In the genomic region with DNA sequence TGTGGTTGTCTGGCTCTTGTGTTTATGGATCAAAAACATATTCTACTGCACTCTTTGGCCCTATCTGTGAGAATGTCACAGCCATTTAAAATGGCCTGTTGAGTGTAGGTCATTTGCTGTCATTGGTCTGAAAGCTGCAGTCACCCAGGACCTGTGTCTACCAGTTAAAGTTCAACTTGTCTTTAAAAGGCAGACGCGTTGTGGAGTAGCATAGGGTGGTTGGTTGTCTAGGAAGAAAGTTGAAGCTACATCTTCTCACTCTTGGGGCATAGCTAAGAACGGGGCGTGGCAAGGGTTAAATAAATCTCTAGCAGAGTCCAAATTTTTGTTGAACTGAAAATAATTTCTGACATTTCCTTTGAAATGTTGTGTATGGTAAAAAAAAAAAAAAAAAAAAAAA, we compare ENCODE assay signal across 26 cellular contexts.
"Had no signal": no experiment of that assay in that cellular context is flagged by ENCODE, and none has a peak within 500 bp of the region (broad histone marks: within the 10 kb centered on the region; RNA-seq: fewer than 3 reads in every experiment).

No MANE protein-coding gene starts in this region.

- H3K36me3 ChIP-seq: esophagus muscularis mucosa, gastrocnemius medialis, heart right ventricle had no signal

- H3K4me3 Mint-ChIP-seq: activated CD4-positive, alpha-beta memory T cell treated with anti-CD3 and anti-CD28 coated beads for 36 hours; activated CD4-positive, alpha-beta T cell treated with anti-CD3 and anti-CD28 coated beads for 36 hours; activated CD4-positive, alpha-beta T cell treated with anti-CD3 and anti-CD28 coated beads, Interleukin-2, amount 10 ng/mL, durations not matched to agents 24 days and 14 days; activated CD8-positive, alpha-beta memory T cell treated with anti-CD3 and anti-CD28 coated beads, Interleukin-2, amount 10 ng/mL, durations not matched to agents 7 days and 5 days; activated CD8-positive, alpha-beta T cell treated with anti-CD3 and anti-CD28 coated beads, Interleukin-2, amount 10 ng/mL, durations not matched to agents 7 days and 5 days; activated naive CD4-positive, alpha-beta T cell treated with anti-CD3 and anti-CD28 coated beads for 36 hours; activated naive CD4-positive, alpha-beta T cell treated with anti-CD3 and anti-CD28 coated beads, Interleukin-2, amount 50 U/mL, for 24 hours; activated naive CD8-positive, alpha-beta T cell treated with anti-CD3 and anti-CD28 coated beads, Interleukin-2, amount 10 ng/mL, durations not matched to agents 7 days and 5 days; activated T-helper 1 cell treated with anti-CD3 and anti-CD28 coated beads, Interleukin-12 subunit alpha, Interleukin-12 subunit beta, Interleukin-2, Interleukin-4 antibody, amounts not matched to agents 30 ng/mL and 10 ng/mL and 1 ng/mL, durations not matched to agents 14 hours and 24 hours and 36 hours; endodermal cell had no signal

- H3K36me3 Mint-ChIP-seq: activated CD4-positive, alpha-beta memory T cell treated with anti-CD3 and anti-CD28 coated beads for 36 hours; activated CD8-positive, alpha-beta memory T cell treated with anti-CD3 and anti-CD28 coated beads, Interleukin-2, amount 10 ng/mL, durations not matched to agents 7 days and 5 days; activated naive CD4-positive, alpha-beta T cell treated with anti-CD3 and anti-CD28 coated beads, Interleukin-2, amount 50 U/mL, for 24 hours; activated naive CD8-positive, alpha-beta T cell treated with anti-CD3 and anti-CD28 coated beads, Interleukin-2, amount 10 ng/mL, durations not matched to agents 7 days and 5 days had no signal

- H3K9me3 ChIP-seq: esophagus muscularis mucosa, gastrocnemius medialis, heart right ventricle had no signal

- H3K27ac Mint-ChIP-seq: activated CD4-positive, alpha-beta memory T cell treated with anti-CD3 and anti-CD28 coated beads for 36 hours; activated CD4-positive, alpha-beta T cell treated with anti-CD3 and anti-CD28 coated beads for 36 hours; activated CD4-positive, alpha-beta T cell treated with anti-CD3 and anti-CD28 coated beads, Interleukin-2, amount 10 ng/mL, durations not matched to agents 24 days and 14 days; activated CD8-positive, alpha-beta memory T cell treated with anti-CD3 and anti-CD28 coated beads, Interleukin-2, amount 10 ng/mL, durations not matched to agents 7 days and 5 days; activated CD8-positive, alpha-beta T cell treated with anti-CD3 and anti-CD28 coated beads, Interleukin-2, amount 10 ng/mL, durations not matched to agents 7 days and 5 days; activated naive CD4-positive, alpha-beta T cell treated with anti-CD3 and anti-CD28 coated beads for 36 hours; activated naive CD4-positive, alpha-beta T cell treated with anti-CD3 and anti-CD28 coated beads, Interleukin-2, amount 50 U/mL, for 24 hours; activated naive CD8-positive, alpha-beta T cell treated with anti-CD3 and anti-CD28 coated beads, Interleukin-2, amount 10 ng/mL, durations not matched to agents 7 days and 5 days; activated T-helper 1 cell treated with anti-CD3 and anti-CD28 coated beads, Interleukin-12 subunit alpha, Interleukin-12 subunit beta, Interleukin-2, Interleukin-4 antibody, amounts not matched to agents 30 ng/mL and 10 ng/mL and 1 ng/mL, durations not matched to agents 14 hours and 24 hours and 36 hours; activated T-helper 2 cell treated with anti-CD3 and anti-CD28 coated beads, Interferon-gamma antibody, Interleukin-2, Interleukin-4, amounts not matched to agents 10 μg/mL and 5 μg/mL and 100 μg/mL, durations not matched to agents 14 hours and 24 hours and 36 hours; endodermal cell had no signal

- H3K4me1 Mint-ChIP-seq: activated CD4-positive, alpha-beta T cell treated with anti-CD3 and anti-CD28 coated beads for 36 hours; activated CD4-positive, alpha-beta T cell treated with anti-CD3 and anti-CD28 coated beads, Interleukin-2, amount 10 ng/mL, durations not matched to agents 24 days and 14 days; activated CD8-positive, alpha-beta memory T cell treated with anti-CD3 and anti-CD28 coated beads, Interleukin-2, amount 10 ng/mL, durations not matched to agents 7 days and 5 days; activated naive CD4-positive, alpha-beta T cell treated with anti-CD3 and anti-CD28 coated beads, Interleukin-2, amount 50 U/mL, for 24 hours; endodermal cell had no signal

- H3K4me3 ChIP-seq: esophagus muscularis mucosa, gastrocnemius medialis, heart right ventricle had no signal

- H3K9me3 Mint-ChIP-seq: activated CD4-positive, alpha-beta memory T cell treated with anti-CD3 and anti-CD28 coated beads for 36 hours; activated CD4-positive, alpha-beta T cell treated with anti-CD3 and anti-CD28 coated beads, Interleukin-2, amount 10 ng/mL, durations not matched to agents 24 days and 14 days; activated naive CD4-positive, alpha-beta T cell treated with anti-CD3 and anti-CD28 coated beads for 36 hours; activated naive CD4-positive, alpha-beta T cell treated with anti-CD3 and anti-CD28 coated beads, Interleukin-2, amount 50 U/mL, for 24 hours; activated naive CD8-positive, alpha-beta T cell treated with anti-CD3 and anti-CD28 coated beads, Interleukin-2, amount 10 ng/mL, durations not matched to agents 7 days and 5 days; activated T-helper 1 cell treated with anti-CD3 and anti-CD28 coated beads, Interleukin-12 subunit alpha, Interleukin-12 subunit beta, Interleukin-2, Interleukin-4 antibody, amounts not matched to agents 30 ng/mL and 10 ng/mL and 1 ng/mL, durations not matched to agents 14 hours and 24 hours and 36 hours; activated T-helper 2 cell treated with anti-CD3 and anti-CD28 coated beads, Interferon-gamma antibody, Interleukin-2, Interleukin-4, amounts not matched to agents 10 μg/mL and 5 μg/mL and 100 μg/mL, durations not matched to agents 14 hours and 24 hours and 36 hours; endodermal cell had no signal

- H3K4me1 ChIP-seq: foreskin keratinocyte had no signal

- DNase-seq: activated CD4-positive, alpha-beta memory T cell treated with anti-CD3 and anti-CD28 coated beads for 36 hours; activated CD4-positive, alpha-beta T cell treated with anti-CD3 and anti-CD28 coated beads for 36 hours; activated CD4-positive, alpha-beta T cell treated with anti-CD3 and anti-CD28 coated beads, Interleukin-2, amount 10 ng/mL, durations not matched to agents 24 days and 14 days; activated CD4-positive, CD25-positive, alpha-beta regulatory T cell; activated CD4-positive, CD25-positive, alpha-beta regulatory T cell treated with anti-CD3 and anti-CD28 coated beads, Interleukin-2, amount 50 U/mL, for 72 hours; activated CD8-positive, alpha-beta memory T cell treated with anti-CD3 and anti-CD28 coated beads, Interleukin-2, amount 10 ng/mL, durations not matched to agents 7 days and 5 days; activated CD8-positive, alpha-beta memory T cell treated with anti-CD3 and anti-CD28 coated beads, Interleukin-2, amount 50 U/mL, for 4 hours; activated CD8-positive, alpha-beta T cell treated with anti-CD3 and anti-CD28 coated beads, Interleukin-2, amount 10 ng/mL, durations not matched to agents 7 days and 5 days; activated effector memory CD4-positive, alpha-beta T cell treated with anti-CD3 and anti-CD28 coated beads, Interleukin-2, amount 50 U/mL, for 16 hours; activated naive CD4-positive, alpha-beta T cell treated with anti-CD3 and anti-CD28 coated beads for 36 hours; activated naive CD8-positive, alpha-beta T cell treated with anti-CD3 and anti-CD28 coated beads, Interleukin-2, amount 10 ng/mL, durations not matched to agents 7 days and 5 days; activated T-cell treated with anti-CD3 and anti-CD28 coated beads, Interleukin-2, amount 50 U/mL, for 1 hour; activated T-cell treated with anti-CD3 and anti-CD28 coated beads, Interleukin-2, amount 50 U/mL, for 48 hours; amniotic stem cell; anterior cingulate cortex; caudate nucleus; effector memory CD4-positive, alpha-beta T cell; endodermal cell; foreskin keratinocyte; gastrocnemius medialis; heart right ventricle; T-helper 2 cell had no signal
